8 cellular contexts compared by ENCODE assay signal in genomic region chr22:37486224-37486845, GRCh38. TPM values are rescaled to one million over a fixed set of nuclear protein-coding genes. Genes with fewer than 3 reads are reported as not detected.
DNase-seq lines count a peak whose midpoint lies in the region; ATAC-seq and TF ChIP-seq lines count a peak whose summit lies in the region.

Gene MFNG (minus strand): TSS chr22:37486384. CDS start chr22:37486177, 207 bp downstream.

- TF ChIP-seq CTCF in CD14-positive monocyte (IDR thresholded peaks at IDR 0.05), result no peak
- no peak for TF ChIP-seq CTCF in left ventricle myocardium inferior (IDR thresholded peaks at IDR 0.05; ENCODE audit: borderline replicate concordance)
- TF ChIP-seq CTCF in retinal pigment epithelial cell (conservative IDR thresholded peaks at IDR 0.05; ENCODE audit: low read depth, low read length), result no peak

- intact Hi-C loops in CD14-positive monocyte (cut with micrococcal nuclease), result no loop called here
- intact Hi-C loops in left ventricle myocardium inferior (cut with micrococcal nuclease), result no loop called here

- peak; percentile 90 for DNase-seq in CD14-positive monocyte (ENCODE audit: low spot score)
- DNase-seq in GM19240 (ENCODE audit: insufficient read length, low spot score), result peak; percentile 98
- peak; percentile 54 for DNase-seq in T follicular helper cell (ENCODE audit: low read depth)
- DNase-seq in activated naive CD8-positive, alpha-beta T cell treated with anti-CD3 and anti-CD28 coated beads, Interleukin-2, amount 10 ng/mL, durations not matched to agents 7 days and 5 days, result peak; percentile 80
- peak; percentile 70 for DNase-seq in left ventricle myocardium inferior
- DNase-seq in retinal pigment epithelial cell (ENCODE audit: low read depth), result no peak
- DNase-seq in cerebellar nuclear complex (lab: John Stamatoyannopoulos, UW), result no peak

- H3K27ac Mint-ChIP-seq in CD14-positive monocyte, result peak within 1 kb of the TSS; percentile 94 to 96 (median 95)
- peak within 1 kb of the TSS; percentile 89 for H3K27ac Mint-ChIP-seq in activated naive CD8-positive, alpha-beta T cell treated with anti-CD3 and anti-CD28 coated beads, Interleukin-2, amount 10 ng/mL, durations not matched to agents 7 days and 5 days

- peaks cover 2 to 6% (median 4%) of the 10 kb centered on the region in 3 donors for H3K27me3 Mint-ChIP-seq in CD14-positive monocyte (ENCODE audit: low read depth in 3 of 3)
- H3K27me3 Mint-ChIP-seq in activated naive CD8-positive, alpha-beta T cell treated with anti-CD3 and anti-CD28 coated beads, Interleukin-2, amount 10 ng/mL, durations not matched to agents 7 days and 5 days, result no peaks in the 10 kb centered on the region

- no peaks in the 10 kb centered on the region for H3K9me3 Mint-ChIP-seq in CD14-positive monocyte
- H3K9me3 Mint-ChIP-seq in activated naive CD8-positive, alpha-beta T cell treated with anti-CD3 and anti-CD28 coated beads, Interleukin-2, amount 10 ng/mL, durations not matched to agents 7 days and 5 days, result no peaks in the 10 kb centered on the region

- H3K27ac ChIP-seq in HUES48 (ENCODE audit: low read depth, low read length), result no peak within 1 kb of the TSS
- H3K27ac ChIP-seq in left ventricle myocardium inferior (replicated peaks), result peak within 1 kb of the TSS; percentile 88

- H3K9ac ChIP-seq in HUES48 (ENCODE audit: low read depth, low read length), result no peak within 1 kb of the TSS

- H3K27me3 ChIP-seq in HUES48 (ENCODE audit: control insufficient read depth, insufficient read depth, low read length) (no peaks in the 10 kb centered on the region), left ventricle myocardium inferior (ENCODE audit: low read depth) (peaks cover 30% of the 10 kb centered on the region)

- H3K4me3 Mint-ChIP-seq in CD14-positive monocyte, result peak within 1 kb of the TSS; percentile 83 to 97
- H3K4me3 Mint-ChIP-seq in activated naive CD8-positive, alpha-beta T cell treated with anti-CD3 and anti-CD28 coated beads, Interleukin-2, amount 10 ng/mL, durations not matched to agents 7 days and 5 days, result peak within 1 kb of the TSS; percentile 90

- H3K4me3 ChIP-seq in HUES48 (ENCODE audit: low read depth, low read length), result peak within 1 kb of the TSS; percentile 35; the same call in 1 of the 2 replicates
- H3K4me3 ChIP-seq in left ventricle myocardium inferior, result peak within 1 kb of the TSS; percentile 67
- H3K4me3 ChIP-seq in retinal pigment epithelial cell (ENCODE audit: low read length), result peak within 1 kb of the TSS; percentile 15

- H3K9me3 ChIP-seq in HUES48 (ENCODE audit: control insufficient read depth, insufficient read depth, low read length) (no peaks in the 10 kb centered on the region), left ventricle myocardium inferior (replicated peaks) (no peaks in the 10 kb centered on the region)

- peaks cover 16 to 20% of the 10 kb centered on the region in 2 donors for H3K36me3 Mint-ChIP-seq in CD14-positive monocyte
- peaks cover 24% of the 10 kb centered on the region for H3K36me3 Mint-ChIP-seq in activated naive CD8-positive, alpha-beta T cell treated with anti-CD3 and anti-CD28 coated beads, Interleukin-2, amount 10 ng/mL, durations not matched to agents 7 days and 5 days

- H3K4me1 ChIP-seq in HUES48 (ENCODE audit: control insufficient read depth, insufficient read depth, low read length) (peaks cover 9% of the 10 kb centered on the region; the same call in 1 of the 2 replicates), left ventricle myocardium inferior (peaks cover 53% of the 10 kb centered on the region)

- H3K4me1 Mint-ChIP-seq in CD14-positive monocyte, result peaks cover 49% of the 10 kb centered on the region
- peaks cover 48% of the 10 kb centered on the region for H3K4me1 Mint-ChIP-seq in activated naive CD8-positive, alpha-beta T cell treated with anti-CD3 and anti-CD28 coated beads, Interleukin-2, amount 10 ng/mL, durations not matched to agents 7 days and 5 days

- ATAC-seq in activated naive CD8-positive, alpha-beta T cell treated with anti-CD3 and anti-CD28 coated beads, Interleukin-2, amount 10 ng/mL, durations not matched to agents 7 days and 5 days (ENCODE audit: low read depth), result peak; percentile 57

- H3K36me3 ChIP-seq in HUES48 (ENCODE audit: control insufficient read depth, insufficient read depth, low read length) (no peaks in the 10 kb centered on the region; the same call in 1 of the 2 replicates), left ventricle myocardium inferior (no peaks in the 10 kb centered on the region)

- POLR2A ChIA-PET in activated naive CD8-positive, alpha-beta T cell treated with anti-CD3 and anti-CD28 coated beads, Interleukin-2, amount 10 ng/mL, durations not matched to agents 7 days and 5 days (lab: Charles Lee), result interaction anchor here (0.6 to 2.9 kb wide), 7 partner anchors 12 to 257 kb away, joined by 3 to 29 read pairs (median 6); partner anchors contain the start of gene RAC2

RNA-seq across cellular contexts. Expression of gene MFNG, which starts in this region (rescaled TPM):
- 100 to 1,000 TPM; 181 to 196 TPM for polyA plus RNA-seq in CD14-positive monocyte
- 100 to 1,000 TPM; 207 to 211 TPM for total RNA-seq in activated naive CD8-positive, alpha-beta T cell treated with anti-CD3 and anti-CD28 coated beads, Interleukin-2, amount 10 ng/mL, durations not matched to agents 7 days and 5 days
- 11.8 TPM for total RNA-seq in left ventricle myocardium inferior

Comparison
In these comparisons a context has a peak if more than half of its experiments do, and no peak if none do; other contexts are left out.
1. RNA of gene MFNG (total RNA-seq): 207 to 211 TPM in activated naive CD8-positive, alpha-beta T cell treated with anti-CD3 and anti-CD28 coated beads, Interleukin-2, amount 10 ng/mL, durations not matched to agents 7 days and 5 days; 11.8 TPM in left ventricle myocardium inferior (single experiment); every median in the first group is over 10 times any median in the second.
2. DNase-seq: peak in CD14-positive monocyte (single experiment), GM19240 (single experiment), T follicular helper cell (single experiment), activated naive CD8-positive, alpha-beta T cell treated with anti-CD3 and anti-CD28 coated beads, Interleukin-2, amount 10 ng/mL, durations not matched to agents 7 days and 5 days (single experiment) and left ventricle myocardium inferior (single experiment); none in retinal pigment epithelial cell (single experiment) and cerebellar nuclear complex (0 of 2).
3. H3K4me3 ChIP-seq: peak in every context shown above with its lines; median percentile 67 in left ventricle myocardium inferior; 35 in HUES48; 15 in retinal pigment epithelial cell.